18 cellular contexts compared by ENCODE assay signal in genomic region chr6:138563650-138564049, GRCh38.
DNase-seq lines count a peak whose midpoint lies in the region; ATAC-seq, FAIRE-seq and TF ChIP-seq lines count a peak whose summit lies in the region.
"Had no signal": no experiment of that assay in that cellular context is flagged by ENCODE, and none has a peak within 500 bp of the region (broad histone marks: within the 10 kb centered on the region; RNA-seq: fewer than 3 reads in every experiment).

No MANE protein-coding gene starts in this region.

- intact Hi-C loops in HepG2 (cut with micrococcal nuclease; ENCODE audit: unreplicated experiment) (no loop called here), right lobe of liver (cut with DNase I) (no loop called here)

- H3K36me3 ChIP-seq in HepG2 (replicated peaks in 1 of 2; ENCODE audit: control insufficient read depth in 1 of 2, insufficient read depth in 2 of 2, low read length in 2 of 2), result no peaks in the 10 kb centered on the region
- no peaks in the 10 kb centered on the region for H3K36me3 ChIP-seq in right lobe of liver
- H3K36me3 ChIP-seq in H1 (ENCODE audit: control insufficient read depth in 2 of 4, insufficient read depth in 4 of 4, low read length in 3 of 4), result no peaks in the 10 kb centered on the region
- no peaks in the 10 kb centered on the region for H3K36me3 ChIP-seq in keratinocyte (ENCODE audit: control insufficient read depth in 2 of 2, extremely low read depth in 1 of 2, insufficient read depth in 2 of 2, low read length in 2 of 2)
- H3K36me3 ChIP-seq in endodermal cell (ENCODE audit: control insufficient read depth, insufficient read depth, low read length), result no peaks in the 10 kb centered on the region
- H3K36me3 ChIP-seq: MG63 had no signal

- H3K4me1 ChIP-seq in HepG2 (ENCODE audit: insufficient read depth, low read length) (peaks cover 95% of the 10 kb centered on the region), right lobe of liver (peaks cover 0 to 14% (median 3%) of the 10 kb centered on the region in 4 donors), H1 (replicated peaks in 1 of 4; ENCODE audit: control insufficient read depth in 3 of 4, insufficient read depth in 4 of 4, low read length in 3 of 4) (peaks cover 0 to 5% (median 2%) of the 10 kb centered on the region in 4 experiments; a peak in 3 of 7 replicates), keratinocyte (ENCODE audit: control insufficient read depth, extremely low read depth, insufficient read depth, low read length) (peaks cover 8% of the 10 kb centered on the region), endodermal cell (ENCODE audit: control insufficient read depth, insufficient read depth, low read length) (peaks cover 4% of the 10 kb centered on the region)

- H2BK12ac ChIP-seq in H1 (ENCODE audit: low read depth, low read length), result no peak overlapping the region

- peak overlapping the region; percentile 9; the same call in 1 of the 2 replicates for H3K4me2 ChIP-seq in HepG2 (ENCODE audit: low read depth, low read length)
- no peak overlapping the region for H3K4me2 ChIP-seq in H1 (ENCODE audit: insufficient read depth in 1 of 2, low read depth in 2 of 2, low read length in 2 of 2)
- no peak overlapping the region for H3K4me2 ChIP-seq in keratinocyte (ENCODE audit: control insufficient read depth, extremely low read depth, insufficient read depth, low read depth, low read length)

- H3K79me1 ChIP-seq in H1 (ENCODE audit: low read depth, low read length), result peaks cover 6% of the 10 kb centered on the region

- no peak overlapping the region for H4K91ac ChIP-seq in H1 (replicated peaks; ENCODE audit: insufficient read length, low read length)

- TF ChIP-seq EP300 in HepG2 (IDR thresholded peaks at IDR 0.05; ENCODE audit: low read depth in 2 of 2, low read length in 2 of 2), result no peak
- TF ChIP-seq EP300 in HepG2 (CRISPR knock-in tag; IDR thresholded peaks at IDR 0.05; ENCODE audit: borderline replicate concordance), result no peak
- no peak for TF ChIP-seq EP300 in H1 (IDR thresholded peaks at IDR 0.05; ENCODE audit: borderline replicate concordance in 1 of 2, low read depth in 2 of 2, low read length in 2 of 2)

- ATAC-seq in HepG2 (no peak), right lobe of liver (no peak), HG03457 (IDR thresholded peaks at IDR 0.05; ENCODE audit: unreplicated experiment) (no peak), GM21367 (IDR thresholded peaks at IDR 0.05; ENCODE audit: unreplicated experiment) (no peak)
- ATAC-seq: HCT116 had no signal

- no peak overlapping the region for H3K18ac ChIP-seq in H1 (ENCODE audit: extremely low read depth, low read length)

- H3K27me3 Mint-ChIP-seq in endodermal cell (ENCODE audit: insufficient read depth), result peaks cover 39% of the 10 kb centered on the region

- FAIRE-seq in HepG2 (lab: Jason Lieb, UNC) (no peak), H1 (lab: Jason Lieb, UNC) (no peak), keratinocyte (lab: Jason Lieb, UNC) (peak; percentile 36)

- H3K27ac ChIP-seq in HepG2 (ENCODE audit: extremely low read length, insufficient read depth, low read length) (no peak overlapping the region), right lobe of liver (no peak overlapping the region), H1 (ENCODE audit: low read depth, low read length) (no peak overlapping the region), keratinocyte (ENCODE audit: control insufficient read depth, insufficient read depth, low read length) (no peak overlapping the region), endodermal cell (ENCODE audit: low read depth, low read length) (no peak overlapping the region)

- H3K23me2 ChIP-seq in H1 (ENCODE audit: low read depth, low read length), result no peaks in the 10 kb centered on the region

- H3K4ac ChIP-seq in H1 (replicated peaks; ENCODE audit: insufficient read length, low read depth, low read length), result no peak overlapping the region

- H3K9ac ChIP-seq in HepG2 (ENCODE audit: insufficient read depth, low read depth, low read length) (no peak overlapping the region), H1 (replicated peaks in 1 of 4; ENCODE audit: extremely low read depth in 1 of 4, low read depth in 3 of 4, low read length in 3 of 4) (no peak overlapping the region), keratinocyte (ENCODE audit: control insufficient read depth, extremely low read depth, insufficient read depth, low read length) (no peak overlapping the region), endodermal cell (ENCODE audit: extremely low read depth, low read length, poor library complexity, severe bottlenecking) (no peak overlapping the region)

- H2AFZ ChIP-seq in HepG2 (ENCODE audit: low read length) (no peak overlapping the region), H1 (ENCODE audit: low read length) (no peak overlapping the region), keratinocyte (ENCODE audit: control insufficient read depth, low read length) (no peak overlapping the region)

- H4K20me1 ChIP-seq in HepG2 (ENCODE audit: insufficient read depth, low read length) (no peaks in the 10 kb centered on the region), H1 (replicated peaks in 1 of 2; ENCODE audit: control insufficient read depth in 1 of 2, insufficient read depth in 2 of 2, low read length in 2 of 2) (no peaks in the 10 kb centered on the region), keratinocyte (ENCODE audit: control insufficient read depth, extremely low read depth, insufficient read depth, low read length) (no peaks in the 10 kb centered on the region)

- dilution Hi-C loops in keratinocyte (cut with MboI; ENCODE audit: extremely low pct_ligation_motif_present, low sequenced_read_pairs), result no loop called here

- no peak overlapping the region for H2BK120ac ChIP-seq in H1 (replicated peaks; ENCODE audit: low read depth, low read length)

- BruUV-seq in HepG2 (replicated peaks; lab: Mats Ljungman, UMichigan), result no TSS peak

- in situ Hi-C loops in HepG2 (cut with HindIII; ENCODE audit: extremely low pct_ligation_motif_present, low pct_unique_long_range_greater_than_20kb), result no loop called here

- no peak overlapping the region for H3K27ac Mint-ChIP-seq in endodermal cell

- no peaks in the 10 kb centered on the region for H3K9me3 Mint-ChIP-seq in endodermal cell
- H3K9me3 Mint-ChIP-seq: CD4-positive, alpha-beta memory T cell had no signal

- no peak for DNase-seq in HepG2 (ENCODE audit: low spot score)
- DNase-seq in right lobe of liver, result no peak
- DNase-seq in H1 (ENCODE audit: low read depth in 1 of 2, low spot score in 2 of 2), result no peak
- DNase-seq in keratinocyte (ENCODE audit: low read depth, low spot score), result no peak
- no peak for DNase-seq in SKM-1 (lab: John Stamatoyannopoulos, UW; ENCODE audit: unreplicated experiment)
- no peak for DNase-seq in endodermal cell
- DNase-seq: CD4-positive, alpha-beta memory T cell; KBM-7; MG63; NCI-H1092; NCI-H146; NCI-H2081; NCI-H510A treated with DMSO at 0.1 percent for 48 hours; RPMI8226; SIG-M5 had no signal

- H3K27me3 ChIP-seq in HepG2 (ENCODE audit: control insufficient read depth in 1 of 2, insufficient read depth in 2 of 2, low read length in 2 of 2) (no peaks in the 10 kb centered on the region), right lobe of liver (no peaks in the 10 kb centered on the region), H1 (replicated peaks in 1 of 4; ENCODE audit: control insufficient read depth in 3 of 4, extremely low read depth in 1 of 4, insufficient read depth in 3 of 4, low read length in 3 of 4) (no peaks in the 10 kb centered on the region), keratinocyte (ENCODE audit: control insufficient read depth, extremely low read depth, insufficient read depth, low read length) (no peaks in the 10 kb centered on the region), endodermal cell (ENCODE audit: control insufficient read depth, insufficient read depth, low read length, poor library complexity, severe bottlenecking) (no peaks in the 10 kb centered on the region)
- H3K27me3 ChIP-seq: MG63 had no signal

- H4K8ac ChIP-seq in H1 (ENCODE audit: extremely low read depth, insufficient read depth, low read length), result no peak overlapping the region

- no peaks in the 10 kb centered on the region for H3K36me3 Mint-ChIP-seq in endodermal cell (ENCODE audit: low read depth)
- H3K36me3 Mint-ChIP-seq: CD4-positive, alpha-beta memory T cell had no signal

- no peak overlapping the region for H3K4me3 ChIP-seq in HepG2 (replicated peaks in 1 of 3; ENCODE audit: insufficient read depth in 1 of 3, low read depth in 2 of 3, low read length in 3 of 3)
- no peak overlapping the region for H3K4me3 ChIP-seq in right lobe of liver
- H3K4me3 ChIP-seq in H1 (ENCODE audit: extremely low read depth in 1 of 4, insufficient read depth in 2 of 4, low read depth in 3 of 4, low read length in 4 of 4), result no peak overlapping the region
- H3K4me3 ChIP-seq in keratinocyte (ENCODE audit: control insufficient read depth in 2 of 3, extremely low read depth in 1 of 3, insufficient read depth in 2 of 3, low read depth in 1 of 3, low read length in 3 of 3), result no peak overlapping the region
- H3K4me3 ChIP-seq in endodermal cell (ENCODE audit: low read length), result no peak overlapping the region
- H3K4me3 ChIP-seq: MG63 had no signal

- H3K79me2 ChIP-seq in HepG2 (ENCODE audit: insufficient read depth, low read length) (peaks cover 96% of the 10 kb centered on the region), H1 (ENCODE audit: control insufficient read depth in 1 of 2, insufficient read depth in 2 of 2, low read length in 2 of 2) (peaks cover 0 to 57% of the 10 kb centered on the region in 2 experiments; a peak in 3 of 4 replicates), keratinocyte (ENCODE audit: control insufficient read depth, insufficient read depth, low read length) (peaks cover 62% of the 10 kb centered on the region)

- POLR2A ChIA-PET in HepG2 (lab: Yijun Ruan, JAX), result interaction anchor here (0.6 to 1.4 kb wide), 3 partner anchors 9 to 17 kb away, joined by 3 to 5 read pairs (median 3); no protein-coding TSS in a partner anchor
- POLR2A ChIA-PET in H1 (lab: Charles Lee; ENCODE audit: partially characterized antibody), result interaction anchor here (1.2 kb wide), 1 partner anchor 9 kb away, joined by 3 read pairs; no protein-coding TSS in a partner anchor

- TF ChIP-seq POLR2A in HepG2 (IDR thresholded peaks at IDR 0.05; ENCODE audit: insufficient read depth in 1 of 2, low read depth in 2 of 2, low read length in 2 of 2) (no peak), right lobe of liver (IDR thresholded peaks at IDR 0.05) (no peak), H1 (IDR thresholded peaks at IDR 0.05; ENCODE audit: control extremely low read depth in 1 of 2, low read depth in 2 of 2, low read length in 2 of 2) (no peak)

- no peak overlapping the region for H2BK15ac ChIP-seq in H1 (ENCODE audit: low read length)

- no peak overlapping the region for H4K5ac ChIP-seq in H1 (ENCODE audit: insufficient read length, low read depth, low read length)

- TF ChIP-seq RAD21 in HepG2 (CRISPR knock-in tag; IDR thresholded peaks at IDR 0.05), result no peak
- no peak for TF ChIP-seq RAD21 in H1 (IDR thresholded peaks at IDR 0.05 in 1 of 2, conservative IDR thresholded peaks at IDR 0.05 in 1 of 2; ENCODE audit: low read depth in 2 of 2, low read length in 2 of 2)

- H3K14ac ChIP-seq in H1 (ENCODE audit: insufficient read length), result no peak overlapping the region

- H3K4me3 Mint-ChIP-seq in endodermal cell, result no peak overlapping the region
- H3K4me3 Mint-ChIP-seq: CD4-positive, alpha-beta memory T cell had no signal

- 80% methylated on average over 3 of the region's 3 CpGs for WGBS in HepG2 (ENCODE audit: low lambda C conversion rate)
- 71% methylated on average over 2 of the region's 3 CpGs for WGBS in right lobe of liver (ENCODE audit: insufficient coverage, low coverage, low lambda C conversion rate, missing lambda C conversion rate)
- 61% methylated on average over 3 of the region's 3 CpGs; no CpG with 5 or more reads in 1 of the 2 experiments for WGBS in H1 (ENCODE audit: extremely low coverage in 1 of 2, insufficient coverage in 1 of 2, insufficient read length in 1 of 2, insufficient replicate concordance in 2 of 2, low coverage in 1 of 2, low lambda C conversion rate in 2 of 2, missing lambda C conversion rate in 1 of 2), 2 experiments
- WGBS in endodermal cell (ENCODE audit: insufficient coverage in 1 of 2, insufficient read length in 1 of 2), 2 experiments, result 50 to 58% methylated on average over 2 to 3 of the region's 3 CpGs

- no peaks in the 10 kb centered on the region for H3K9me3 ChIP-seq in HepG2 (ENCODE audit: low read length)
- no peaks in the 10 kb centered on the region for H3K9me3 ChIP-seq in right lobe of liver
- no peaks in the 10 kb centered on the region for H3K9me3 ChIP-seq in H1 (ENCODE audit: insufficient read depth in 2 of 2, low read depth in 1 of 2, low read length in 1 of 2)
- H3K9me3 ChIP-seq in keratinocyte (ENCODE audit: control insufficient read depth, low read depth, low read length), result no peaks in the 10 kb centered on the region
- no peaks in the 10 kb centered on the region for H3K9me3 ChIP-seq in endodermal cell (ENCODE audit: control insufficient read depth, low read length)
- H3K9me3 ChIP-seq: MG63 had no signal

- H3K56ac ChIP-seq in H1 (replicated peaks; ENCODE audit: insufficient read length, low read depth, low read length), result no peak overlapping the region

- H3K23ac ChIP-seq in H1 (ENCODE audit: insufficient read length), result no peak overlapping the region

- CTCF ChIA-PET in HepG2 (lab: Yijun Ruan, JAX; ENCODE audit: low intra/inter-chr PET ratio, low total read pairs), result no interaction called here
- CTCF ChIA-PET in H1 (lab: Charles Lee; ENCODE audit: partially characterized antibody), result no interaction called here

- peaks cover 6% of the 10 kb centered on the region for H3K9me1 ChIP-seq in keratinocyte (ENCODE audit: control insufficient read depth, extremely low read depth, insufficient read depth, low read length)

- peaks cover 22% of the 10 kb centered on the region for H3K4me1 Mint-ChIP-seq in endodermal cell
- H3K4me1 Mint-ChIP-seq: CD4-positive, alpha-beta memory T cell had no signal

- H2BK5ac ChIP-seq in H1 (ENCODE audit: low read depth, low read length), result no peak overlapping the region

- no peak for TF ChIP-seq CTCF in HepG2 (CRISPR knock-in tag; IDR thresholded peaks at IDR 0.05)
- no peak for TF ChIP-seq CTCF in right lobe of liver (IDR thresholded peaks at IDR 0.05)
- no peak for TF ChIP-seq CTCF in H1 (IDR thresholded peaks at IDR 0.05; ENCODE audit: control extremely low read depth in 1 of 3, insufficient read depth in 1 of 3, low read depth in 1 of 3, low read length in 3 of 3)
- no peak for TF ChIP-seq CTCF in keratinocyte (optimal IDR thresholded peaks at IDR 0.05 in 1 of 3, IDR thresholded peaks at IDR 0.05 in 1 of 3, conservative IDR thresholded peaks at IDR 0.05 in 1 of 3; ENCODE audit: extremely low read depth in 1 of 3, insufficient read depth in 2 of 3, low read length in 3 of 3)
- TF ChIP-seq CTCF in endodermal cell (conservative IDR thresholded peaks at IDR 0.05), result no peak

- H2BK20ac ChIP-seq in H1 (ENCODE audit: low read length), result no peak overlapping the region

- no peak overlapping the region for H2AK5ac ChIP-seq in H1 (ENCODE audit: low read depth, low read length)

Comparison
In these comparisons a context has a peak if more than half of its experiments do, and no peak if none do; other contexts are left out.
1. Of the 41 proteins assayed by ChIP-seq in both HepG2 and H1: peak only in HepG2: none; only in H1: USF2; in both: none; in neither: 40.